ENCODE assay signal across 12 cellular contexts in genomic region chr10:79082631-79083581, GRCh38. TPM values are rescaled to one million over a fixed set of nuclear protein-coding genes. Genes with fewer than 3 reads are reported as not detected.
DNase-seq lines count a peak whose midpoint lies in the region; ATAC-seq and TF ChIP-seq lines count a peak whose summit lies in the region.
"Had no signal": no experiment of that assay in that cellular context is flagged by ENCODE, and none has a peak within 500 bp of the region (broad histone marks: within the 10 kb centered on the region; RNA-seq: fewer than 3 reads in every experiment).

No MANE protein-coding gene starts in this region.

- H3K36me3 Mint-ChIP-seq in endodermal cell (ENCODE audit: low read depth) (no peaks in the 10 kb centered on the region), neural crest cell (ENCODE audit: low read depth) (no peaks in the 10 kb centered on the region)

- no peaks in the 10 kb centered on the region for H3K27me3 Mint-ChIP-seq in endodermal cell (ENCODE audit: insufficient read depth)
- H3K27me3 Mint-ChIP-seq in neural crest cell (ENCODE audit: low read depth): no peaks in the 10 kb centered on the region

- peaks cover 100% of the 10 kb centered on the region for H4K20me1 ChIP-seq in BLaER1

- H3K9me3 ChIP-seq in BLaER1: no peaks in the 10 kb centered on the region
- H3K9me3 ChIP-seq in endodermal cell (ENCODE audit: control insufficient read depth, low read length): no peaks in the 10 kb centered on the region

- H3K27me3 ChIP-seq in BLaER1: no peaks in the 10 kb centered on the region
- no peaks in the 10 kb centered on the region for H3K27me3 ChIP-seq in endodermal cell (ENCODE audit: control insufficient read depth, insufficient read depth, low read length, poor library complexity, severe bottlenecking)

- H3K9me3 Mint-ChIP-seq in endodermal cell (no peaks in the 10 kb centered on the region), neural crest cell (no peaks in the 10 kb centered on the region)

- DNase-seq in OCI-M1 (lab: John Stamatoyannopoulos, UW): peak; percentile 63
- no peak for DNase-seq in endodermal cell
- DNase-seq in neural crest cell (ENCODE audit: low read depth, low spot score): no peak
- no peak for DNase-seq in stimulated activated naive CD8-positive, alpha-beta T cell treated with anti-CD3 and anti-CD28 coated beads, Interleukin-15, Interleukin-2, amounts not matched to agents 100 U/mL and 50 U/mL, for 24 hours
- DNase-seq in NCI-H2196 (lab: John Stamatoyannopoulos, UW; ENCODE audit: unreplicated experiment): no peak
- no peak for DNase-seq in retina
- DNase-seq in SIG-M5 (lab: John Stamatoyannopoulos, UW): no peak
- DNase-seq: aorta, C1 segment of cervical spinal cord, NCI-H446 treated with DMSO at 0.1 percent for 48 hours had no signal

- H3K4me2 ChIP-seq in BLaER1: peak overlapping the region; percentile 99

- WGBS in endodermal cell (ENCODE audit: insufficient coverage in 1 of 2, insufficient read length in 1 of 2), 2 experiments: 89 to 91% methylated on average over 5 to 8 of the region's 8 CpGs

- ATAC-seq in stimulated activated naive CD8-positive, alpha-beta T cell treated with anti-CD3 and anti-CD28 coated beads, Interleukin-15, Interleukin-2, amounts not matched to agents 100 U/mL and 50 U/mL, for 24 hours: no peak
- ATAC-seq: activated CD4-positive, CD25-positive, alpha-beta regulatory T cell treated with anti-CD3 and anti-CD28 coated beads, Interleukin-2, amount 50 U/mL, for 24 hours had no signal

- peak overlapping the region; percentile 34 for H3K9ac ChIP-seq in BLaER1
- no peak overlapping the region for H3K9ac ChIP-seq in endodermal cell (ENCODE audit: extremely low read depth, low read length, poor library complexity, severe bottlenecking)

- TF ChIP-seq CTCF in endodermal cell (conservative IDR thresholded peaks at IDR 0.05) (no peak), neural crest cell (conservative IDR thresholded peaks at IDR 0.05) (no peak)

- H3K4me3 ChIP-seq in BLaER1 (no peak overlapping the region), endodermal cell (ENCODE audit: low read length) (no peak overlapping the region)

- peaks cover 100% of the 10 kb centered on the region for H3K4me1 ChIP-seq in BLaER1
- peaks cover 23% of the 10 kb centered on the region for H3K4me1 ChIP-seq in endodermal cell (ENCODE audit: control insufficient read depth, insufficient read depth, low read length)

- H3K4me3 Mint-ChIP-seq in endodermal cell (no peak overlapping the region), neural crest cell (peak overlapping the region; percentile 4)

- H3K27ac ChIP-seq in BLaER1: peak overlapping the region; percentile 79
- no peak overlapping the region for H3K27ac ChIP-seq in endodermal cell (ENCODE audit: low read depth, low read length)

- H3K4me1 Mint-ChIP-seq in endodermal cell (peaks cover 73% of the 10 kb centered on the region), neural crest cell (peaks cover 76% of the 10 kb centered on the region)

- peak overlapping the region; percentile 59 for H3K27ac Mint-ChIP-seq in endodermal cell
- peak overlapping the region; percentile 39 for H3K27ac Mint-ChIP-seq in neural crest cell (ENCODE audit: unreplicated experiment)

- H3K36me3 ChIP-seq in BLaER1 (peaks cover 8% of the 10 kb centered on the region; the same call in 1 of the 2 replicates), endodermal cell (ENCODE audit: control insufficient read depth, insufficient read depth, low read length) (no peaks in the 10 kb centered on the region)

RNA-seq across cellular contexts. Expression of gene ZMIZ1, which starts 14.1 kb away (rescaled TPM):
- 10 to 100 TPM; 65.3 to 67.5 TPM for total RNA-seq in endodermal cell
- polyA plus RNA-seq in endodermal cell (2013, experiment 1 of 2): 77.5 TPM
- polyA plus RNA-seq in endodermal cell (2013, experiment 2 of 2): 68.6 TPM
- 87.1 and 92.0 TPM in 2 replicates for total RNA-seq in neural crest cell
